ENCODE assay signal across 10 cellular contexts in the genomic region with DNA sequence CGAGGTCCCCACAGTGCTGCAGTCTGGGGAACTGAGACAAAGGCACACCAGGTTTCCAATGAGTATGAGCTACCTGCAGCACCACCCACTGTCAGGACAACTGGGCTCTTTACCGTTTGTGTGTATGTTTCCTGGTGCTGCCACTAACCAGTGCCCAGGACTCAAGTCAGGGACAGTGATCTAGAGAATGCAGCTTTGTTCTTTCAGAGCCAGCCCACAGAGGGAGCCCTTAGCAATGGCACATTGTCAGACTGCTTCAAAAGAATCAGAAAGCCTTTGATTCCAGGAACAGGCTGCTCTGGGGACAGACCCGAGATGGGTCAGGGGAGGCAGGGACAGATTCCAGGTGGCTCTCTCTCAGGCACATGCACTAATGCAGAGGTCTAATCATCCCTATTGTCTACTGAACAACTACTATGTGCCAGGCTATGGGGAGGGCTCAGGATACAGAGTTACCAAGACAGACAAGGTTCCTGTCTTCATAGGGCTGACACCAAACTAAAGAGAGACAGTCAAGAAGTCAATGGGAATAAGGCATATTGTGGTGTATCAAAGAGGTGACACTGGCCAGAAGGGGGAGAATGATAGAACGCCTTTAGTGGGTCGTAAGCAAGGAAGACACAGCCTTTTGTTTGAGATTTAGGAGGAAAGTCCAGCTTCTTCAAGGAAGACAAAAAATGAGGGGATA.
DNase-seq lines count a peak whose midpoint lies in the region; ATAC-seq and TF ChIP-seq lines count a peak whose summit lies in the region.
"Had no signal": no experiment of that assay in that cellular context is flagged by ENCODE, and none has a peak within 500 bp of the region (broad histone marks: within the 10 kb centered on the region; RNA-seq: fewer than 3 reads in every experiment).

No MANE protein-coding gene starts in this region.

- no peak overlapping the region for H3K4me3 Mint-ChIP-seq in endothelial cell (ENCODE audit: unreplicated experiment)
- H3K4me3 Mint-ChIP-seq: stimulated activated naive B cell treated with anti-CD40 and anti-IgM and Interleukin-4, amounts not matched to agents 10 μg/mL and 1 μg/mL and 100 μg/mL, for 72 hours had no signal

- peaks cover 11% of the 10 kb centered on the region for H3K27me3 Mint-ChIP-seq in endothelial cell (ENCODE audit: unreplicated experiment)
- H3K27me3 Mint-ChIP-seq: stimulated activated naive B cell treated with anti-CD40 and anti-IgM and Interleukin-4, amounts not matched to agents 10 μg/mL and 1 μg/mL and 100 μg/mL, for 72 hours had no signal

- peaks cover 43% of the 10 kb centered on the region for H3K27me3 ChIP-seq in PC-9 (ENCODE audit: insufficient read depth, low read depth)
- no peaks in the 10 kb centered on the region for H3K27me3 ChIP-seq in Peyer's patch
- H3K27me3 ChIP-seq: pancreas had no signal

- no peaks in the 10 kb centered on the region for H3K9me3 ChIP-seq in PC-9 (ENCODE audit: insufficient read depth, low read depth)
- no peaks in the 10 kb centered on the region for H3K9me3 ChIP-seq in Peyer's patch
- H3K9me3 ChIP-seq: pancreas had no signal

- H3K27ac Mint-ChIP-seq in endothelial cell (ENCODE audit: unreplicated experiment), result no peak overlapping the region
- H3K27ac Mint-ChIP-seq: stimulated activated naive B cell treated with anti-CD40 and anti-IgM and Interleukin-4, amounts not matched to agents 10 μg/mL and 1 μg/mL and 100 μg/mL, for 72 hours had no signal

- H3K36me3 ChIP-seq in PC-9 (ENCODE audit: low read depth) (no peaks in the 10 kb centered on the region), Peyer's patch (no peaks in the 10 kb centered on the region)
- H3K36me3 ChIP-seq: pancreas had no signal

- H3K4me1 Mint-ChIP-seq in endothelial cell (ENCODE audit: unreplicated experiment), result peaks cover 10% of the 10 kb centered on the region

- intact Hi-C loops in PC-9 (cut with micrococcal nuclease; ENCODE audit: unreplicated experiment), result no loop called here

- TF ChIP-seq CTCF in LNCaP clone FGC (IDR thresholded peaks at IDR 0.05; ENCODE audit: control insufficient read depth, extremely low read depth, insufficient read depth) (peak; percentile 30), endothelial cell (IDR thresholded peaks at IDR 0.05; ENCODE audit: unreplicated experiment) (no peak), PC-9 (conservative IDR thresholded peaks at IDR 0.05) (no peak; the same call in 1 of the 2 replicates), Peyer's patch (IDR thresholded peaks at IDR 0.05) (peak in 1 of 6 experiments; percentile 9)

- H3K4me3 ChIP-seq in LNCaP clone FGC (ENCODE audit: low read depth, low read length) (no peak overlapping the region), PC-9 (no peak overlapping the region), Peyer's patch (no peak overlapping the region)
- H3K4me3 ChIP-seq: pancreas had no signal

- H3K9me3 Mint-ChIP-seq in endothelial cell (ENCODE audit: unreplicated experiment), result no peaks in the 10 kb centered on the region
- H3K9me3 Mint-ChIP-seq: stimulated activated naive B cell treated with anti-CD40 and anti-IgM and Interleukin-4, amounts not matched to agents 10 μg/mL and 1 μg/mL and 100 μg/mL, for 72 hours had no signal

- no peaks in the 10 kb centered on the region for H3K36me3 Mint-ChIP-seq in endothelial cell (ENCODE audit: low read depth, unreplicated experiment)
- H3K36me3 Mint-ChIP-seq: stimulated activated naive B cell treated with anti-CD40 and anti-IgM and Interleukin-4, amounts not matched to agents 10 μg/mL and 1 μg/mL and 100 μg/mL, for 72 hours had no signal

- POLR2A ChIA-PET in PC-9 (lab: Charles Lee; ENCODE audit: unreplicated experiment), result no interaction called here

- DNase-seq in NCI-H748 (lab: John Stamatoyannopoulos, UW; ENCODE audit: unreplicated experiment) (peak; percentile 0), NCI-H748 treated with DMSO at 0.1 percent for 48 hours (lab: John Stamatoyannopoulos, UW) (no peak), LNCaP clone FGC (ENCODE audit: low read depth) (no peak), endothelial cell (ENCODE audit: low spot score) (peak; percentile 30), pons (ENCODE audit: low spot score) (peak; percentile 97), PC-9 (no peak), Peyer's patch (no peak)
- DNase-seq: pancreas; stimulated activated naive B cell treated with anti-CD40 and anti-IgM and Interleukin-4, amounts not matched to agents 10 μg/mL and 1 μg/mL and 100 μg/mL, for 72 hours had no signal

- H3K4me1 ChIP-seq in PC-9 (replicated peaks; ENCODE audit: insufficient read depth), result no peaks in the 10 kb centered on the region
- H3K4me1 ChIP-seq in Peyer's patch, result peaks cover under 1 to 15% (median 6%) of the 10 kb centered on the region in 4 donors

- H4K20me1 ChIP-seq in PC-9 (ENCODE audit: insufficient read depth), result no peaks in the 10 kb centered on the region; the same call in 1 of the 2 replicates

- CTCF ChIA-PET in PC-9 (lab: Charles Lee), result interaction anchor here (0.7 kb wide), 1 partner anchor 50 kb away, joined by 3 read pairs; no protein-coding TSS in a partner anchor

- no peak overlapping the region for H3K27ac ChIP-seq in PC-9
- H3K27ac ChIP-seq in Peyer's patch, result no peak overlapping the region
- H3K27ac ChIP-seq: pancreas had no signal

- ATAC-seq in GM21423 (IDR thresholded peaks at IDR 0.05; ENCODE audit: unreplicated experiment), result no peak

- no peaks in the 10 kb centered on the region for H3K9me2 ChIP-seq in PC-9 (ENCODE audit: insufficient read depth)

- H3K4me2 ChIP-seq in PC-9, result no peak overlapping the region

- no TSS peak for BruUV-seq in PC-9 (replicated peaks; lab: Mats Ljungman, UMichigan)

- no peaks in the 10 kb centered on the region for H3K79me2 ChIP-seq in PC-9 (ENCODE audit: low read depth)

- TF ChIP-seq POLR2A in Peyer's patch (IDR thresholded peaks at IDR 0.05), result no peak

- H3F3A ChIP-seq in PC-9 (ENCODE audit: insufficient read depth, low read depth), result no peaks in the 10 kb centered on the region

- H2AFZ ChIP-seq in PC-9, result no peak overlapping the region

Comparison
In these comparisons a context has a peak if more than half of its experiments do, and no peak if none do; other contexts are left out.
1. DNase-seq: peak in NCI-H748 (single experiment), endothelial cell (single experiment) and pons (single experiment); none in NCI-H748 treated with DMSO at 0.1 percent for 48 hours (single experiment), LNCaP clone FGC (single experiment), PC-9 (0 of 2) and Peyer's patch (0 of 3).